1 cellular context compared by ENCODE assay signal in the genomic region with DNA sequence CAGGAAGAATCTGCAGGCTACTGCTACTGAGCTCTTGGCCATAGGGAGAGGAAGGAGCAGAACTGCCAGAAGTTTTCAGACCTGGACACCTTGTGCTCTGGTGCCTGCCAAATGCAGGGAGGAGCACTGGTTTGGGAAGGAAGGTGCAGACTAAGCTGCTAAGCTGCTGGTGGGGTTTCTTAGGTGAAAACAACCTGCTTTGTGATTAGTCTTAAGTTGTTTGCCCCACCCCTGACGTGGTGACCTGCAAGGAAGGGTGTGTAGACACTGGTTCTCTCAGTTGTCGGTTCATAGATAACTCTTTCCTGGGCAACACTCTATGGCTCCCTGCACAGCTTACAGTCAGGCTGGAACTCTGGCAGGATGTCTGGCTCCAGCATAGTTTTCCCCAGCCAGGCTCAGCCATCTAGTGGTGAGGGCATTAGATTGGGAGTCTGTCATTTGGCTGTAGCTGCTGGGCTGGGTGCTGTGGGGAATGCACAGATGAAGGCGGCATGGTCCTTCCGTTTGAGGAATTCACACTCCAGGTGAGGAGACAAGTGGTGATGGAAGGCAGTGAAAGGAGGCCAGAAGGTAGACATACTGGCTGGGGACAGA.
TF ChIP-seq lines count a peak whose summit lies in the region.

No MANE protein-coding gene starts in this region.

TF ChIP-seq in IMR-90, 13 proteins besides CTCF, POLR2A, EP300 and RAD21:
- no peak for TF ChIP-seq MAFK (IDR thresholded peaks at IDR 0.05; ENCODE audit: low read depth, low read length)
- no peak for TF ChIP-seq CEBPB (IDR thresholded peaks at IDR 0.05; ENCODE audit: low read depth, low read length)
- no peak for TF ChIP-seq RCOR1 (IDR thresholded peaks at IDR 0.05; ENCODE audit: insufficient replicate concordance, low read length)
- no peak for TF ChIP-seq MAZ (IDR thresholded peaks at IDR 0.05; ENCODE audit: borderline replicate concordance, low read depth, low read length)
- TF ChIP-seq CHD1 (IDR thresholded peaks at IDR 0.05; ENCODE audit: low read depth, low read length): no peak
- no peak for TF ChIP-seq RFX5 (IDR thresholded peaks at IDR 0.05; ENCODE audit: low read depth, low read length)
- TF ChIP-seq NFE2L2 (IDR thresholded peaks at IDR 0.05; ENCODE audit: low read depth, low read length): no peak
- no peak for TF ChIP-seq SMC3 (IDR thresholded peaks at IDR 0.05; ENCODE audit: low read depth, low read length)
- TF ChIP-seq BHLHE40 (IDR thresholded peaks at IDR 0.05; ENCODE audit: low read depth, low read length): no peak
- TF ChIP-seq USF2 (IDR thresholded peaks at IDR 0.05; ENCODE audit: low read depth, low read length): no peak
- TF ChIP-seq, protein P1, sequence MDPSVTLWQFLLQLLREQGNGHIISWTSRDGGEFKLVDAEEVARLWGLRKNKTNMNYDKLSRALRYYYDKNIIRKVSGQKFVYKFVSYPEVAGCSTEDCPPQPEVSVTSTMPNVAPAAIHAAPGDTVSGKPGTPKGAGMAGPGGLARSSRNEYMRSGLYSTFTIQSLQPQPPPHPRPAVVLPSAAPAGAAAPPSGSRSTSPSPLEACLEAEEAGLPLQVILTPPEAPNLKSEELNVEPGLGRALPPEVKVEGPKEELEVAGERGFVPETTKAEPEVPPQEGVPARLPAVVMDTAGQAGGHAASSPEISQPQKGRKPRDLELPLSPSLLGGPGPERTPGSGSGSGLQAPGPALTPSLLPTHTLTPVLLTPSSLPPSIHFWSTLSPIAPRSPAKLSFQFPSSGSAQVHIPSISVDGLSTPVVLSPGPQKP (IDR thresholded peaks at IDR 0.05; ENCODE audit: borderline replicate concordance, low read depth, low read length): no peak
- TF ChIP-seq MXI1 (IDR thresholded peaks at IDR 0.05; ENCODE audit: borderline replicate concordance, low read depth, low read length): no peak
- TF ChIP-seq FOS (IDR thresholded peaks at IDR 0.05; ENCODE audit: low read depth, low read length): no peak
